In genomic region chr15:34099914-34100313, GRCh38 we compare ENCODE assay signal across 17 cellular contexts. TPM values are rescaled to one million over a fixed set of nuclear protein-coding genes. Genes with fewer than 3 reads are reported as not detected.
DNase-seq lines count a peak whose midpoint lies in the region; ATAC-seq, FAIRE-seq and TF ChIP-seq lines count a peak whose summit lies in the region.
"Had no signal": no experiment of that assay in that cellular context is flagged by ENCODE, and none has a peak within 500 bp of the region (broad histone marks: within the 10 kb centered on the region; RNA-seq: fewer than 3 reads in every experiment).

No MANE protein-coding gene starts in this region.

- CTCF ChIA-PET in GM12878 (lab: Yijun Ruan, JAX), result interaction anchor here (0.9 to 1.1 kb wide), 5 partner anchors 10 to 488 kb away, joined by 3 to 4 read pairs (median 3); no protein-coding TSS in a partner anchor

- peaks cover 22% of the 10 kb centered on the region for H3K36me3 Mint-ChIP-seq in T-helper 1 cell treated with Interleukin-12 subunit alpha and Interleukin-12 subunit beta and Interleukin-4 antibody, amounts not matched to agents 30 μg/mL and 1 μg/mL, for 36 hours (ENCODE audit: low read depth)

- no TSS peak for BruUV-seq in GM12878 (replicated peaks; lab: Mats Ljungman, UMichigan)

- H2AFZ ChIP-seq in Loucy (ENCODE audit: low read length) (no peak overlapping the region), GM12878 (ENCODE audit: control insufficient read depth, low read depth, low read length) (no peak overlapping the region), neuron (ENCODE audit: low read depth, low read length) (no peak overlapping the region)
- H2AFZ ChIP-seq: parathyroid adenoma had no signal

- intact Hi-C loops in GM12878 (cut with micrococcal nuclease; ENCODE audit: unreplicated experiment), result loop anchor here (5.0 to 10.0 kb wide), 2 partner anchors 267 to 485 kb away; partner anchors contain the start of genes GOLGA8B and LPCAT4
- intact Hi-C loops in mucosa of descending colon (cut with DNase I, micrococcal nuclease), result loop anchor here (5.0 to 10.0 kb wide), 2 partner anchors 115 to 122 kb away; partner anchors contain the start of gene KATNBL1 (in 1 of the 2)

- H3K9me3 Mint-ChIP-seq in T-helper 1 cell treated with Interleukin-12 subunit alpha and Interleukin-12 subunit beta and Interleukin-4 antibody, amounts not matched to agents 30 μg/mL and 1 μg/mL, for 36 hours, result no peaks in the 10 kb centered on the region

- POLR2A ChIA-PET in GM12878 (lab: Charles Lee), result interaction anchor here (0.6 to 1.2 kb wide), 4 partner anchors 12 to 125 kb away, joined by 3 read pairs; partner anchors contain the start of gene KATNBL1

- H3K27ac Mint-ChIP-seq in T-helper 1 cell treated with Interleukin-12 subunit alpha and Interleukin-12 subunit beta and Interleukin-4 antibody, amounts not matched to agents 30 μg/mL and 1 μg/mL, for 36 hours, result peak overlapping the region; percentile 13

- peak overlapping the region; percentile 89 for H3K4me3 ChIP-seq in Loucy (ENCODE audit: low read length, poor library complexity, severe bottlenecking)
- H3K4me3 ChIP-seq in GM12878, result peak overlapping the region; percentile 92
- peak overlapping the region; percentile 93 for H3K4me3 ChIP-seq in neuron (ENCODE audit: low read length)
- no peak overlapping the region for H3K4me3 ChIP-seq in mucosa of descending colon

- no peaks in the 10 kb centered on the region for H3K27me3 Mint-ChIP-seq in T-helper 1 cell treated with Interleukin-12 subunit alpha and Interleukin-12 subunit beta and Interleukin-4 antibody, amounts not matched to agents 30 μg/mL and 1 μg/mL, for 36 hours (ENCODE audit: low read depth)
- H3K27me3 Mint-ChIP-seq: dendritic cell treated with granulocyte-macrophage colony-stimulating factor and Interleukin-4, amounts not matched to agents 40 ng/mL and 50 ng/mL, for 4 days had no signal

- H3K4me3 Mint-ChIP-seq in T-helper 1 cell treated with Interleukin-12 subunit alpha and Interleukin-12 subunit beta and Interleukin-4 antibody, amounts not matched to agents 30 μg/mL and 1 μg/mL, for 36 hours, result peak overlapping the region; percentile 62

- DNase-seq in T-helper 1 cell (no peak), GM12878 (ENCODE audit: low read depth, low spot score) (no peak), NCI-H1105 treated with DMSO at 0.1 percent for 48 hours (lab: John Stamatoyannopoulos, UW) (no peak), mucosa of descending colon (no peak)
- DNase-seq: 8988T, activated gamma-delta T cell treated with Interleukin-2 at 50 U/mL for 16 hours, DMS79 treated with DMSO at 0.1 percent for 48 hours, left colon, NCI-H2081 treated with DMSO at 0.1 percent for 48 hours had no signal

- RAD21 ChIA-PET in GM12878 (lab: Charles Lee; ENCODE audit: unreplicated experiment), result interaction anchor here (1.5 kb wide), 1 partner anchor 110 kb away, joined by 5 read pairs; the partner anchor contains the start of gene KATNBL1

- H3K79me2 ChIP-seq in Loucy (ENCODE audit: insufficient read depth, low read length) (peaks cover 67% of the 10 kb centered on the region), GM12878 (ENCODE audit: control insufficient read depth, insufficient read depth, low read length) (peaks cover 55% of the 10 kb centered on the region)

- no peak for TF ChIP-seq EP300 in GM12878 (IDR thresholded peaks at IDR 0.05; ENCODE audit: borderline replicate concordance in 1 of 2, control insufficient read depth in 1 of 2, low read depth in 2 of 2, low read length in 2 of 2)

- no peak for ATAC-seq in GM12878
- no peak for ATAC-seq in GM18861 (IDR thresholded peaks at IDR 0.05; ENCODE audit: unreplicated experiment)
- no peak for ATAC-seq in mucosa of descending colon
- ATAC-seq: left colon had no signal

- H3K9me2 ChIP-seq in Loucy (replicated peaks; ENCODE audit: low read depth, low read length), result no peaks in the 10 kb centered on the region

- H3K36me3 ChIP-seq in Loucy (ENCODE audit: insufficient read depth, low read length), result peaks cover 4% of the 10 kb centered on the region; the same call in 1 of the 2 replicates
- 0 out of 4 replicates have a peak, but pooled peaks cover 0 to 3% of the 10 kb centered on the region in 2 experiments for H3K36me3 ChIP-seq in GM12878 (ENCODE audit: control insufficient read depth in 2 of 2, insufficient read depth in 2 of 2, low read length in 1 of 2)
- peaks cover 10% of the 10 kb centered on the region for H3K36me3 ChIP-seq in neuron (ENCODE audit: insufficient read depth, low read length)
- no peaks in the 10 kb centered on the region for H3K36me3 ChIP-seq in mucosa of descending colon (ENCODE audit: low read depth)

- no peak overlapping the region for H3K27ac ChIP-seq in GM12878 (ENCODE audit: control insufficient read depth, insufficient read depth)
- H3K27ac ChIP-seq: parathyroid adenoma had no signal

- 98% methylated on average over 5 of the region's 5 CpGs for WGBS in GM12878 (ENCODE audit: insufficient coverage, insufficient replicate concordance, low lambda C conversion rate, missing lambda C conversion rate)

- H3F3A ChIP-seq in Loucy (ENCODE audit: low read depth), result no peaks in the 10 kb centered on the region

- in situ Hi-C loops in GM12878 (cut with MboI), result loop anchor here (5.0 kb wide), 1 partner anchor 117 kb away; no protein-coding TSS in a partner anchor

- no peaks in the 10 kb centered on the region for H3K9me3 ChIP-seq in Loucy (ENCODE audit: insufficient read depth, low read depth, low read length)
- H3K9me3 ChIP-seq in GM12878 (replicated peaks; ENCODE audit: control insufficient read depth, insufficient read depth, low read length), result no peaks in the 10 kb centered on the region
- no peaks in the 10 kb centered on the region for H3K9me3 ChIP-seq in neuron (ENCODE audit: low read length)
- no peaks in the 10 kb centered on the region for H3K9me3 ChIP-seq in mucosa of descending colon

- H3K9ac ChIP-seq in Loucy (ENCODE audit: low read depth, low read length, poor library complexity, severe bottlenecking), result peak overlapping the region; percentile 85
- H3K9ac ChIP-seq in GM12878 (ENCODE audit: control insufficient read depth, insufficient read depth, low read length), result no peak overlapping the region
- H3K9ac ChIP-seq: parathyroid adenoma had no signal

- H4K20me1 ChIP-seq in Loucy (ENCODE audit: insufficient read depth, low read length, poor library complexity, severe bottlenecking), result peaks cover 7% of the 10 kb centered on the region
- H4K20me1 ChIP-seq in GM12878 (ENCODE audit: control insufficient read depth, insufficient read depth), result no peaks in the 10 kb centered on the region

- TF ChIP-seq RAD21 in GM12878 (IDR thresholded peaks at IDR 0.05; ENCODE audit: insufficient read depth, low read depth, low read length), result no peak

- peaks cover 29% of the 10 kb centered on the region for H3K4me1 Mint-ChIP-seq in T-helper 1 cell treated with Interleukin-12 subunit alpha and Interleukin-12 subunit beta and Interleukin-4 antibody, amounts not matched to agents 30 μg/mL and 1 μg/mL, for 36 hours (ENCODE audit: low read depth)

- no peak for TF ChIP-seq CTCF in Loucy (conservative IDR thresholded peaks at IDR 0.05; ENCODE audit: low read length)
- no peak for TF ChIP-seq CTCF in GM12878 (IDR thresholded peaks at IDR 0.05 in 2 of 3, conservative IDR thresholded peaks at IDR 0.05 in 1 of 3; ENCODE audit: control insufficient read depth in 2 of 3, extremely low read depth in 1 of 3, insufficient read depth in 1 of 3, low read depth in 3 of 3, low read length in 3 of 3)
- TF ChIP-seq CTCF in mucosa of descending colon (IDR thresholded peaks at IDR 0.05), result no peak

- H3K4me1 ChIP-seq in Loucy (ENCODE audit: insufficient read depth, low read length, poor library complexity, severe bottlenecking), result peaks cover 36% of the 10 kb centered on the region
- 0 out of 2 replicates have a peak, but pooled peaks cover 4% of the 10 kb centered on the region for H3K4me1 ChIP-seq in GM12878 (ENCODE audit: control insufficient read depth, insufficient read depth, low read length)
- peaks cover 14% of the 10 kb centered on the region for H3K4me1 ChIP-seq in neuron (ENCODE audit: insufficient read depth, low read length)
- H3K4me1 ChIP-seq in mucosa of descending colon (ENCODE audit: low read depth), result peaks cover 12% of the 10 kb centered on the region

- H3K4me2 ChIP-seq in Loucy (ENCODE audit: low read depth, low read length, poor library complexity, severe bottlenecking) (peak overlapping the region; percentile 92), GM12878 (ENCODE audit: control insufficient read depth, insufficient read depth) (peak overlapping the region; percentile 35; the same call in 1 of the 2 replicates)

- SMC1A ChIA-PET in GM12878 (lab: Charles Lee; ENCODE audit: uncharacterized antibody, unreplicated experiment), result interaction anchor here (0.7 to 1.0 kb wide), 3 partner anchors 24 to 267 kb away, joined by 3 to 6 read pairs (median 3); partner anchors contain the start of genes KATNBL1 and LPCAT4

- TF ChIP-seq POLR2A in GM12878 (IDR thresholded peaks at IDR 0.05; ENCODE audit: low read depth, low read length), result no peak

- FAIRE-seq in GM12878 (lab: Jason Lieb, UNC), result no peak
- FAIRE-seq: GM18507, TTC549 had no signal

- H3K27me3 ChIP-seq in Loucy (ENCODE audit: insufficient read depth, low read length, poor library complexity, severe bottlenecking), result no peaks in the 10 kb centered on the region
- no peaks in the 10 kb centered on the region for H3K27me3 ChIP-seq in GM12878 (replicated peaks in 1 of 2; ENCODE audit: control insufficient read depth in 2 of 2, insufficient read depth in 2 of 2, low read length in 1 of 2)
- H3K27me3 ChIP-seq in neuron (ENCODE audit: insufficient read depth, low read length), result no peaks in the 10 kb centered on the region

RNA-seq across cellular contexts. Expression of gene EMC7, which starts 1.7 kb away (rescaled TPM):
- total RNA-seq in GM12878 (2013; cell fraction: nucleolus; rRNA removed), result 10.5 and 20.5 TPM in 2 replicates
- total RNA-seq in GM12878 (2014; rRNA removed), result 25.6 and 27.6 TPM in 2 replicates
- 30.5 and 31.6 TPM in 2 replicates for total RNA-seq in GM12878 (2014; rRNA removed; fragmentation: Illumina TruSeq; extraction: Trizol)
- total RNA-seq in GM12878 (2021), result 39.6 and 43.3 TPM in 2 replicates
- 55.0 TPM for polyA plus RNA-seq in GM12878 (2011; ENCODE audit: low read depth)
- 55.5 and 67.3 TPM in 2 replicates for polyA plus RNA-seq in GM12878 (2011; rRNA removed)
- 23.0 and 24.8 TPM in 2 replicates for polyA plus RNA-seq in GM12878 (2011; cell fraction: cytosol; rRNA removed)
- 16.3 and 22.7 TPM in 2 replicates for polyA plus RNA-seq in GM12878 (2011; cell fraction: nucleus; rRNA removed)
- 44.5 and 57.3 TPM in 2 replicates for polyA plus RNA-seq in GM12878 (2012)
- polyA plus RNA-seq in GM12878 (2014; fragmentation: Illumina TruSeq; extraction: Trizol), result 54.3 and 57.8 TPM in 2 replicates
- polyA plus RNA-seq in GM12878 (2014; fragmentation: Nextera tagmentation; extraction: Ambion mirVana), result 10 to 100 TPM; 16.5 to 49.3 TPM
- 40.7 and 44.9 TPM in 2 replicates for polyA plus RNA-seq in GM12878 (2014; rRNA removed)
- 10 to 100 TPM; 88.0 to 88.9 TPM for polyA plus RNA-seq in GM12878 (2016; fragmentation: Nextera tagmentation; extraction: Ambion mirVana)
- polyA minus RNA-seq in GM12878 (2011; rRNA and poly(A)+ RNA removed), result 13.2 and 20.9 TPM in 2 replicates
- polyA minus RNA-seq in GM12878 (2011; cell fraction: cytosol; rRNA and poly(A)+ RNA removed), result 7.2 and 7.4 TPM in 2 replicates
- polyA minus RNA-seq in GM12878 (2011; cell fraction: nucleus; rRNA and poly(A)+ RNA removed), result 6.9 and 12.0 TPM in 2 replicates
- 10 to 100 TPM; 56.2 to 70.2 (median 59.6) TPM for total RNA-seq in mucosa of descending colon

RNA-seq across cellular contexts. Expression of gene PGBD4, which starts 2.0 kb away (rescaled TPM):
- total RNA-seq in GM12878 (2013; cell fraction: nucleolus; rRNA removed), result 13.5 and 14.0 TPM in 2 replicates
- total RNA-seq in GM12878 (2014; rRNA removed) (3.1 TPM in 2 replicates), GM12878 (2014; rRNA removed; fragmentation: Illumina TruSeq; extraction: Trizol) (3.3 and 3.6 TPM in 2 replicates), GM12878 (2021) (2.3 and 2.4 TPM in 2 replicates), mucosa of descending colon (1 to 10 TPM; 1.4 to 2.0 (median 1.7) TPM)
- 1.6 TPM for polyA plus RNA-seq in GM12878 (2011; ENCODE audit: low read depth)
- polyA plus RNA-seq in GM12878 (2011; rRNA removed) (5.8 and 8.2 TPM in 2 replicates), GM12878 (2014; fragmentation: Illumina TruSeq; extraction: Trizol) (3.7 and 4.7 TPM in 2 replicates), GM12878 (2014; fragmentation: Nextera tagmentation; extraction: Ambion mirVana) (1 to 10 TPM; 1.2 to 1.6 TPM), GM12878 (2014; rRNA removed) (2.6 and 3.7 TPM in 2 replicates), GM12878 (2016; fragmentation: Nextera tagmentation; extraction: Ambion mirVana) (1 to 10 TPM; 1.5 TPM)
- polyA plus RNA-seq in GM12878 (2011; cell fraction: cytosol; rRNA removed), result 2.5 and 2.7 TPM in 2 replicates
- polyA plus RNA-seq in GM12878 (2011; cell fraction: nucleus; rRNA removed), result 4.9 and 5.0 TPM in 2 replicates
- polyA plus RNA-seq in GM12878 (2012), result 1.9 and 2.3 TPM in 2 replicates
- 6.0 and 7.1 TPM in 2 replicates for polyA minus RNA-seq in GM12878 (2011; rRNA and poly(A)+ RNA removed)
- 1.2 and 1.7 TPM in 2 replicates for polyA minus RNA-seq in GM12878 (2011; cell fraction: cytosol; rRNA and poly(A)+ RNA removed)
- 8.2 and 8.5 TPM in 2 replicates for polyA minus RNA-seq in GM12878 (2011; cell fraction: nucleus; rRNA and poly(A)+ RNA removed)
